ENCODE assay signal across 8 cellular contexts in genomic region chr14:55446127-55446736, GRCh38. TPM values are rescaled to one million over a fixed set of nuclear protein-coding genes. Genes with fewer than 3 reads are reported as not detected.
DNase-seq lines count a peak whose midpoint lies in the region; ATAC-seq and TF ChIP-seq lines count a peak whose summit lies in the region.

No MANE protein-coding gene starts in this region.

- no peak overlapping the region for H3K4me3 ChIP-seq in body of pancreas

- DNase-seq in ACHN: peak; percentile 90
- peak; percentile 58 for DNase-seq in GM13977 (ENCODE audit: low spot score)
- DNase-seq in NCI-H187 (lab: John Stamatoyannopoulos, UW): peak; percentile 76 to 88
- DNase-seq in T-helper 2 cell: peak in 4 of 5 experiments; percentile 11 to 53 (median 22)
- peak; percentile 68 to 71 (median 69) for DNase-seq in body of pancreas
- peak; percentile 77 for DNase-seq in iris pigment epithelial cell (ENCODE audit: low read depth)
- peak; percentile 32 to 42 (median 39) for DNase-seq in stimulated activated CD4-positive, alpha-beta T cell treated with anti-CD3 and anti-CD28 coated beads, Interleukin-1b, Interleukin-23, amount 100 ng/mL, for 24 hours (ENCODE audit: low read depth in 4 of 4, low spot score in 1 of 4)

- H3K27ac ChIP-seq in body of pancreas: peak overlapping the region in 1 of 4 donors; percentile 19

- ATAC-seq in body of pancreas (peak; percentile 77), GM21381 (IDR thresholded peaks at IDR 0.05; ENCODE audit: unreplicated experiment) (no peak)

- no peaks in the 10 kb centered on the region for H3K27me3 ChIP-seq in body of pancreas

- no peaks in the 10 kb centered on the region for H3K9me3 ChIP-seq in body of pancreas

- 13 to 17% methylated on average over 5 of the region's 5 CpGs for WGBS in body of pancreas, 2 donors

- in situ Hi-C loops in ACHN (cut with HindIII; ENCODE audit: low pct_ligation_motif_present, low pct_unique_long_range_greater_than_20kb, low sequenced_read_pairs): no loop called here
- in situ Hi-C loops in GM13977 (cut with MboI; ENCODE audit: low pct_unique_long_range_greater_than_20kb, low sequenced_read_pairs, unreplicated experiment): loop anchor here (25.0 kb wide), 1 partner anchor 1041 kb away; no protein-coding TSS in a partner anchor

- H3K4me1 ChIP-seq in body of pancreas: peaks cover 7% of the 10 kb centered on the region

- TF ChIP-seq CTCF in GM13977 (IDR thresholded peaks at IDR 0.05; ENCODE audit: extremely low read depth, insufficient read depth, missing control alignments): peak; percentile 68
- peak; percentile 39 to 78 (median 69) for TF ChIP-seq CTCF in body of pancreas (IDR thresholded peaks at IDR 0.05)

- no peaks in the 10 kb centered on the region for H3K36me3 ChIP-seq in body of pancreas (replicated peaks in 1 of 2; ENCODE audit: insufficient read depth in 1 of 2, low read depth in 2 of 2)

- TF ChIP-seq POLR2A in body of pancreas (IDR thresholded peaks at IDR 0.05): no peak

- intact Hi-C loops in body of pancreas (cut with DNase I): loop anchor here (10.0 kb wide), 1 partner anchor 119 kb away; no protein-coding TSS in a partner anchor

RNA-seq across cellular contexts. Expression of gene TBPL2, which starts 5.8 kb away (rescaled TPM):
- total RNA-seq in body of pancreas: not detected

RNA-seq across cellular contexts. Expression of gene ATG14, which starts 34.6 kb away (rescaled TPM):
- total RNA-seq in body of pancreas: 10 to 100 TPM; 10.6 to 10.9 TPM

Comparison
In these comparisons a context has a peak if more than half of its experiments do, and no peak if none do; other contexts are left out.
1. DNase-seq: peak in every context shown above with its lines; median percentile 90 in ACHN; 82 in NCI-H187; 77 in iris pigment epithelial cell; 69 in body of pancreas; 58 in GM13977; 39 in stimulated activated CD4-positive, alpha-beta T cell treated with anti-CD3 and anti-CD28 coated beads, Interleukin-1b, Interleukin-23, amount 100 ng/mL, for 24 hours; 22 in T-helper 2 cell.